ENCODE assay signal across 8 cellular contexts in genomic region chr6:105452924-105453756, GRCh38. TPM values are rescaled to one million over a fixed set of nuclear protein-coding genes. Genes with fewer than 3 reads are reported as not detected.
DNase-seq lines count a peak whose midpoint lies in the region; ATAC-seq and TF ChIP-seq lines count a peak whose summit lies in the region.

No MANE protein-coding gene starts in this region.

- peak overlapping the region; percentile 32 for H3K27ac Mint-ChIP-seq in chondrocyte (ENCODE audit: unreplicated experiment)

- H3K4me3 ChIP-seq in BLaER1 treated with 17β-estradiol and CSF1 and Interleukin-3, amounts not matched to agents 10 nM and 100 nM = no peak overlapping the region

- peak; percentile 33 for DNase-seq in NOMO-1 treated with dmso at 0.1 percent for 144 hours (lab: John Stamatoyannopoulos, UW; ENCODE audit: unreplicated experiment)
- DNase-seq in chondrocyte (ENCODE audit: low spot score) = no peak
- peak; percentile 46 for DNase-seq in stimulated activated CD8-positive, alpha-beta memory T cell treated with anti-CD3 and anti-CD28 coated beads, Interleukin-4, amount 100 ng/mL, for 24 hours (ENCODE audit: low read depth)
- DNase-seq in HCEC 1CT = no peak
- DNase-seq in NCI-H1092 (lab: John Stamatoyannopoulos, UW) = no peak
- DNase-seq in erythroblast (lab: John Stamatoyannopoulos, UW) = no peak

- H3K27me3 Mint-ChIP-seq in chondrocyte (ENCODE audit: low read depth) = no peaks in the 10 kb centered on the region

- no peaks in the 10 kb centered on the region for H4K20me1 ChIP-seq in BLaER1 treated with 17β-estradiol and CSF1 and Interleukin-3, amounts not matched to agents 10 nM and 100 nM

- peak overlapping the region; percentile 32 to 76 (median 62) for H3K4me2 ChIP-seq in BLaER1 treated with 17β-estradiol and CSF1 and Interleukin-3, amounts not matched to agents 10 nM and 100 nM

- ATAC-seq in GM21447 (IDR thresholded peaks at IDR 0.05; ENCODE audit: unreplicated experiment) = peak; percentile 73

- H3K36me3 ChIP-seq in BLaER1 treated with 17β-estradiol and CSF1 and Interleukin-3, amounts not matched to agents 10 nM and 100 nM = no peaks in the 10 kb centered on the region

- peak overlapping the region in 3 of 11 experiments; percentile 3 to 15 (median 7); a peak in 2 of 22 replicates for H3K9ac ChIP-seq in BLaER1 treated with 17β-estradiol and CSF1 and Interleukin-3, amounts not matched to agents 10 nM and 100 nM

- peaks cover 4% of the 10 kb centered on the region for H3K4me1 Mint-ChIP-seq in chondrocyte (ENCODE audit: low read depth)

- no peak overlapping the region for H3K4me3 Mint-ChIP-seq in chondrocyte (ENCODE audit: unreplicated experiment)

- H3K4me1 ChIP-seq in BLaER1 treated with 17β-estradiol and CSF1 and Interleukin-3, amounts not matched to agents 10 nM and 100 nM = peaks cover 11 to 26% (median 13%) of the 10 kb centered on the region in 10 experiments

- TF ChIP-seq POLR2A in erythroblast (IDR thresholded peaks at IDR 0.05; ENCODE audit: low read length) = no peak

- H3K27ac ChIP-seq in BLaER1 treated with 17β-estradiol and CSF1 and Interleukin-3, amounts not matched to agents 10 nM and 100 nM = peak overlapping the region in 9 of 11 experiments; percentile 8 to 68 (median 40); a peak in 14 of 22 replicates

- no peaks in the 10 kb centered on the region for H3K36me3 Mint-ChIP-seq in chondrocyte (ENCODE audit: low read depth)

- H3K9me3 Mint-ChIP-seq in chondrocyte (ENCODE audit: low read depth) = peaks cover 6% of the 10 kb centered on the region

- 0 out of 22 replicates have a peak, but pooled peaks cover 0 to 5% (median 0%) of the 10 kb centered on the region in 11 experiments for H3K9me3 ChIP-seq in BLaER1 treated with 17β-estradiol and CSF1 and Interleukin-3, amounts not matched to agents 10 nM and 100 nM (replicated peaks in 1 of 11)

- no peak for TF ChIP-seq CTCF in chondrocyte (IDR thresholded peaks at IDR 0.05)

- no peaks in the 10 kb centered on the region for H3K27me3 ChIP-seq in BLaER1 treated with 17β-estradiol and CSF1 and Interleukin-3, amounts not matched to agents 10 nM and 100 nM

RNA-seq across cellular contexts. Expression of gene PREP, which starts 50.3 kb away (rescaled TPM):
- 32.9 to 38.1 TPM (median 33.4 TPM) in 3 replicates for total RNA-seq in chondrocyte

Comparison
In these comparisons a context has a peak if more than half of its experiments do, and no peak if none do; other contexts are left out.
1. DNase-seq: peak in NOMO-1 treated with dmso at 0.1 percent for 144 hours (single experiment) and stimulated activated CD8-positive, alpha-beta memory T cell treated with anti-CD3 and anti-CD28 coated beads, Interleukin-4, amount 100 ng/mL, for 24 hours (single experiment); none in chondrocyte (single experiment), HCEC 1CT (single experiment), NCI-H1092 (single experiment) and erythroblast (0 of 2).